In genomic region chr9:88990721-88991065, GRCh38 we compare ENCODE assay signal across 10 cellular contexts. TPM values are rescaled to one million over a fixed set of nuclear protein-coding genes. Genes with fewer than 3 reads are reported as not detected.
A peak's percentile ranks its signal among the peaks of the same experiment; 100 is the strongest.
DNase-seq lines count a peak whose midpoint lies in the region; ATAC-seq and TF ChIP-seq lines count a peak whose summit lies in the region.
"Had no signal": no experiment of that assay in that cellular context is flagged by ENCODE, and none has a peak within 500 bp of the region (broad histone marks: within the 10 kb centered on the region; RNA-seq: fewer than 3 reads in every experiment).

No MANE protein-coding gene starts in this region.

- no peak for DNase-seq in activated CD4-positive, alpha-beta memory T cell treated with anti-CD3 and anti-CD28 coated beads for 36 hours
- DNase-seq in activated CD4-positive, alpha-beta memory T cell treated with anti-CD3 and anti-CD28 coated beads, Interleukin-2, amount 10 ng/mL, durations not matched to agents 7 days and 5 days: no peak
- DNase-seq in mesothelial cell of epicardium (ENCODE audit: low spot score in 2 of 2, unreplicated experiment in 2 of 2): peak in 1 of 2 experiments; percentile 47
- DNase-seq in type B pancreatic cell (ENCODE audit: extremely low spot score, unreplicated experiment): no peak
- DNase-seq in SJCRH30: no peak
- DNase-seq in AG08395 (ENCODE audit: low spot score): no peak
- DNase-seq: stimulated activated naive CD4-positive, alpha-beta T cell treated with Interleukin-2 at 50 U/mL for 16 hours had no signal

- H3K4me1 Mint-ChIP-seq in activated CD4-positive, alpha-beta memory T cell treated with anti-CD3 and anti-CD28 coated beads for 36 hours (ENCODE audit: low read depth): peaks cover 35% of the 10 kb centered on the region
- H3K4me1 Mint-ChIP-seq in activated CD4-positive, alpha-beta memory T cell treated with anti-CD3 and anti-CD28 coated beads, Interleukin-2, amount 10 ng/mL, durations not matched to agents 7 days and 5 days: peaks cover 13% of the 10 kb centered on the region
- H3K4me1 Mint-ChIP-seq in mesothelial cell of epicardium (peaks cover 28% of the 10 kb centered on the region), type B pancreatic cell (ENCODE audit: unreplicated experiment) (peaks cover 30% of the 10 kb centered on the region)
- H3K4me1 Mint-ChIP-seq: memory B cell had no signal

- H3K9me3 ChIP-seq in ectodermal cell (ENCODE audit: control insufficient read depth, low read length): no peaks in the 10 kb centered on the region
- no peaks in the 10 kb centered on the region for H3K9me3 ChIP-seq in SJCRH30 (replicated peaks)

- no peak for ATAC-seq in GM21717 (IDR thresholded peaks at IDR 0.05; ENCODE audit: unreplicated experiment)

- CTCF ChIA-PET in activated CD4-positive, alpha-beta memory T cell treated with anti-CD3 and anti-CD28 coated beads for 36 hours (lab: Charles Lee): no interaction called here
- CTCF ChIA-PET in activated CD4-positive, alpha-beta memory T cell treated with anti-CD3 and anti-CD28 coated beads, Interleukin-2, amount 10 ng/mL, durations not matched to agents 7 days and 5 days (lab: Charles Lee): no interaction called here

- no peaks in the 10 kb centered on the region for H3K9me3 Mint-ChIP-seq in activated CD4-positive, alpha-beta memory T cell treated with anti-CD3 and anti-CD28 coated beads for 36 hours
- no peaks in the 10 kb centered on the region for H3K9me3 Mint-ChIP-seq in activated CD4-positive, alpha-beta memory T cell treated with anti-CD3 and anti-CD28 coated beads, Interleukin-2, amount 10 ng/mL, durations not matched to agents 7 days and 5 days
- H3K9me3 Mint-ChIP-seq in mesothelial cell of epicardium (peaks cover 3% of the 10 kb centered on the region), type B pancreatic cell (no peaks in the 10 kb centered on the region)
- H3K9me3 Mint-ChIP-seq: memory B cell had no signal

- TF ChIP-seq CTCF in mesothelial cell of epicardium (IDR thresholded peaks at IDR 0.05; ENCODE audit: unreplicated experiment) (no peak), type B pancreatic cell (conservative IDR thresholded peaks at IDR 0.05) (peak; percentile 23)

- H3K27me3 ChIP-seq in ectodermal cell (ENCODE audit: control insufficient read depth, insufficient read depth, low read length, poor library complexity, severe bottlenecking) (peaks cover 7% of the 10 kb centered on the region), SJCRH30 (peaks cover 3% of the 10 kb centered on the region; the same call in 1 of the 2 replicates)

- H3K4me3 Mint-ChIP-seq in activated CD4-positive, alpha-beta memory T cell treated with anti-CD3 and anti-CD28 coated beads for 36 hours: peak overlapping the region; percentile 16
- H3K4me3 Mint-ChIP-seq in activated CD4-positive, alpha-beta memory T cell treated with anti-CD3 and anti-CD28 coated beads, Interleukin-2, amount 10 ng/mL, durations not matched to agents 7 days and 5 days: no peak overlapping the region
- H3K4me3 Mint-ChIP-seq in mesothelial cell of epicardium (peak overlapping the region; percentile 85), type B pancreatic cell (peak overlapping the region; percentile 95)
- H3K4me3 Mint-ChIP-seq: memory B cell had no signal

- peak overlapping the region; percentile 78 for H3K27ac ChIP-seq in ectodermal cell (ENCODE audit: insufficient read depth, low read depth, low read length, poor library complexity, severe bottlenecking)
- H3K27ac ChIP-seq in SJCRH30: no peak overlapping the region

- intact Hi-C loops in activated CD4-positive, alpha-beta memory T cell treated with anti-CD3 and anti-CD28 coated beads for 36 hours (cut with micrococcal nuclease): no loop called here

- H3K4me3 ChIP-seq in ectodermal cell (ENCODE audit: insufficient read depth, low read depth, low read length) (peak overlapping the region; percentile 79), SJCRH30 (no peak overlapping the region)

- no peak overlapping the region for H3K27ac Mint-ChIP-seq in activated CD4-positive, alpha-beta memory T cell treated with anti-CD3 and anti-CD28 coated beads for 36 hours
- no peak overlapping the region for H3K27ac Mint-ChIP-seq in activated CD4-positive, alpha-beta memory T cell treated with anti-CD3 and anti-CD28 coated beads, Interleukin-2, amount 10 ng/mL, durations not matched to agents 7 days and 5 days
- peak overlapping the region; percentile 64 for H3K27ac Mint-ChIP-seq in mesothelial cell of epicardium
- H3K27ac Mint-ChIP-seq in type B pancreatic cell: no peak overlapping the region
- H3K27ac Mint-ChIP-seq: memory B cell had no signal

- POLR2A ChIA-PET in activated CD4-positive, alpha-beta memory T cell treated with anti-CD3 and anti-CD28 coated beads for 36 hours (lab: Charles Lee): no interaction called here
- POLR2A ChIA-PET in activated CD4-positive, alpha-beta memory T cell treated with anti-CD3 and anti-CD28 coated beads, Interleukin-2, amount 10 ng/mL, durations not matched to agents 7 days and 5 days (lab: Charles Lee): no interaction called here

- WGBS in ectodermal cell, 2 experiments: 1% methylated on average over 22 of the region's 22 CpGs

- H3K27me3 Mint-ChIP-seq in activated CD4-positive, alpha-beta memory T cell treated with anti-CD3 and anti-CD28 coated beads for 36 hours: peaks cover 50% of the 10 kb centered on the region
- H3K27me3 Mint-ChIP-seq in activated CD4-positive, alpha-beta memory T cell treated with anti-CD3 and anti-CD28 coated beads, Interleukin-2, amount 10 ng/mL, durations not matched to agents 7 days and 5 days: peaks cover 45% of the 10 kb centered on the region
- H3K27me3 Mint-ChIP-seq in mesothelial cell of epicardium (ENCODE audit: low read depth): peaks cover 12% of the 10 kb centered on the region
- peaks cover 25% of the 10 kb centered on the region for H3K27me3 Mint-ChIP-seq in type B pancreatic cell

- no peaks in the 10 kb centered on the region for H3K36me3 Mint-ChIP-seq in activated CD4-positive, alpha-beta memory T cell treated with anti-CD3 and anti-CD28 coated beads for 36 hours
- H3K36me3 Mint-ChIP-seq in activated CD4-positive, alpha-beta memory T cell treated with anti-CD3 and anti-CD28 coated beads, Interleukin-2, amount 10 ng/mL, durations not matched to agents 7 days and 5 days (ENCODE audit: low read depth): no peaks in the 10 kb centered on the region
- no peaks in the 10 kb centered on the region for H3K36me3 Mint-ChIP-seq in mesothelial cell of epicardium
- peaks cover 6% of the 10 kb centered on the region for H3K36me3 Mint-ChIP-seq in type B pancreatic cell
- H3K36me3 Mint-ChIP-seq: memory B cell had no signal

- H3K4me1 ChIP-seq in ectodermal cell (ENCODE audit: control insufficient read depth, insufficient read depth, low read length) (peaks cover 8% of the 10 kb centered on the region), SJCRH30 (no peaks in the 10 kb centered on the region)

- H3K36me3 ChIP-seq in ectodermal cell (ENCODE audit: control insufficient read depth, insufficient read depth, low read length): no peaks in the 10 kb centered on the region
- no peaks in the 10 kb centered on the region for H3K36me3 ChIP-seq in SJCRH30

RNA-seq across cellular contexts. Expression of gene S1PR3, which starts 0.6 kb away (rescaled TPM):
- 1 to 10 TPM in 1 of 2 experiments, under 1 TPM in 1; 0.70 to 1.4 TPM for total RNA-seq in activated CD4-positive, alpha-beta memory T cell treated with anti-CD3 and anti-CD28 coated beads for 36 hours
- not detected for total RNA-seq in activated CD4-positive, alpha-beta memory T cell treated with anti-CD3 and anti-CD28 coated beads, Interleukin-2, amount 10 ng/mL, durations not matched to agents 7 days and 5 days
- polyA plus RNA-seq in ectodermal cell (2013, experiment 1 of 4): 14.6 TPM
- polyA plus RNA-seq in ectodermal cell (2013, experiment 2 of 4): 13.2 TPM
- polyA plus RNA-seq in ectodermal cell (2013, experiment 3 of 4): 12.1 TPM
- polyA plus RNA-seq in ectodermal cell (2013, experiment 4 of 4): 12.0 TPM
- total RNA-seq in mesothelial cell of epicardium (33.2 to 38.3 TPM (median 38.2 TPM) in 3 replicates), type B pancreatic cell (ENCODE audit: low replicate concordance) (9.3 and 37.9 TPM in 2 replicates)
- total RNA-seq in SJCRH30 (2014; rRNA removed; shearing (Covaris generic)): not detected in 2 replicates
